Comparison of ENCODE assay signal across 1 cellular context in the genomic region with DNA sequence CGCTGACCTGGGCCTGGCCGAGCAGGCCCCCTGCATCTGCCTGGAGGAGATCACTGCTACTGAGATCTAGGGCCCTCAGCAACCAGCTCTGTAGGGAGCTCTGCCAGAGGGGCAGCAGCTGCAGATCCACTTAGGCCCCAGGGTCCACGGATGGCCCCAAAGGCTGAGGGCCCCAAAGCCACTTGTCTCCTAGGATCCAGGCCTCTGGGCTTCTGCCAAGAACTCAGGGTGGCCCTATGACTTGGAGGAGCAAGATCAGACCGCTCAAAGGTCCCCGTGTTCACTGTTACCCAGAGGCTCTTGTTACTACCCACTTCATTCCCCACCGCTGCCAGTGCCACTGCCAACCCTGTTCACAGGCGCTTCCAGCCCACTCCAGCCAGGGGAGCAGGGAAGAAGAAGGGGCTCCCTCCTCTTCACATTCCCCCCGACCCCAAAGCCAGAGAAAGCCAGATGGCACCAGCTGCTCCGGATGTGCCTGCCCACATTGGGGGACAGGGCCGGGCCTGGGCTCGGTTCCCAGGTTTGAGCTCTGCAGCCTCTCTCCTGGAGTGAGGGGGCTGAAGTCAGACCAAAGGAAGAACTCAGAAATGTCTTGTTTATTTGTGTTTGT.
A peak's percentile ranks its signal among the peaks of the same experiment; 100 is the strongest.
TF ChIP-seq lines count a peak whose summit lies in the region.

No MANE protein-coding gene starts in this region.

TF ChIP-seq in HepG2, 621 proteins besides CTCF, POLR2A, EP300 and RAD21:
- TF ChIP-seq POLR2G (IDR thresholded peaks at IDR 0.05; ENCODE audit: low read depth, low read length) (peak; percentile 6; the same call in 1 of the 2 replicates), KAT7 (CRISPR knock-in tag; IDR thresholded peaks at IDR 0.05; ENCODE audit: borderline replicate concordance) (no peak), AGO2 (optimal IDR thresholded peaks at IDR 0.05; ENCODE audit: low read depth, low read length) (peak; percentile 64), POLR2AphosphoS5 (IDR thresholded peaks at IDR 0.05; ENCODE audit: low read depth, low read length) (peak; percentile 11; the same call in 1 of the 2 replicates)
